Comparison of ENCODE assay signal across 10 cellular contexts in the genomic region with DNA sequence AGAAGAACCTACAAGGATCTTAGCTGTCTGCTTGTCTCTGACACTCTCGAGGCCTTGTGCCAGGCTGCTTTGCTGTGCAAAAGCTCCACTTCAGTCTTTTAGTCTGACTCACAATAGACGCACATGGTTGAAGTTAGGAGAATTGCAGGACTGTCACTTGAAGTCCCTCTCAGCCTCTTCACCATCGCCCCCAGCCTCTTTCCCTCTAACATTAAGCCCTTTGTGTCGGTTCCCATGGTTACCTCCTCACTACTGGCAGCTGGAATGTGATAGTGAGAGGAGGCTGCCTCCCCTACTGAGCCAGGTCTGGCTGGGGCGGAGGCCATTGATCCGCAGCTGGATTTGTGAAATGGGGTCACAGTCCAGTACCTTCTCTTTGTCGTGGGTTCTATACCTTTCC.
DNase-seq lines count a peak whose midpoint lies in the region; ATAC-seq and TF ChIP-seq lines count a peak whose summit lies in the region.
"Had no signal": no experiment of that assay in that cellular context is flagged by ENCODE, and none has a peak within 500 bp of the region (broad histone marks: within the 10 kb centered on the region; RNA-seq: fewer than 3 reads in every experiment).

No MANE protein-coding gene starts in this region.

- peaks cover 100% of the 10 kb centered on the region for H3K79me2 ChIP-seq in GM23248 (ENCODE audit: insufficient read depth)

- WGBS in GM23248 (ENCODE audit: low coverage in 1 of 2, low lambda C conversion rate in 2 of 2, missing lambda C conversion rate in 2 of 2), 2 experiments = 68 to 70% methylated on average over 7 of the region's 7 CpGs

- H3K4me3 Mint-ChIP-seq in nephron progenitor cell = peak overlapping the region; percentile 72
- H3K4me3 Mint-ChIP-seq: effector memory CD8-positive, alpha-beta T cell had no signal

- no peak overlapping the region for H2AFZ ChIP-seq in GM23248

- peaks cover 29% of the 10 kb centered on the region for H3K36me3 Mint-ChIP-seq in nephron progenitor cell (ENCODE audit: low read depth)

- H3K9me3 Mint-ChIP-seq in nephron progenitor cell = no peaks in the 10 kb centered on the region
- H3K9me3 Mint-ChIP-seq: effector memory CD8-positive, alpha-beta T cell had no signal

- H3K27me3 Mint-ChIP-seq in nephron progenitor cell (ENCODE audit: low read depth, poor library complexity) = no peaks in the 10 kb centered on the region

- H3K4me1 Mint-ChIP-seq in nephron progenitor cell = peaks cover 95% of the 10 kb centered on the region

- no peaks in the 10 kb centered on the region for H3K36me3 ChIP-seq in GM23248 (ENCODE audit: low read depth)

- no peak for ATAC-seq in GM18511 (IDR thresholded peaks at IDR 0.05; ENCODE audit: unreplicated experiment)
- ATAC-seq in HG03159 (IDR thresholded peaks at IDR 0.05; ENCODE audit: unreplicated experiment) = no peak
- ATAC-seq: effector memory CD8-positive, alpha-beta T cell had no signal

- H3F3A ChIP-seq in GM23248 (ENCODE audit: insufficient read depth) = no peaks in the 10 kb centered on the region

- no peaks in the 10 kb centered on the region for H3K27me3 ChIP-seq in GM23248 (replicated peaks; ENCODE audit: insufficient read depth)

- peak overlapping the region; percentile 98 for H3K27ac Mint-ChIP-seq in nephron progenitor cell
- H3K27ac Mint-ChIP-seq: effector memory CD8-positive, alpha-beta T cell had no signal

- no peaks in the 10 kb centered on the region; the same call in 1 of the 2 replicates for H3K9me2 ChIP-seq in GM23248 (ENCODE audit: insufficient read depth)

- in situ Hi-C loops in GM23248 (cut with MboI) = no loop called here

- no peak overlapping the region for H3K4me2 ChIP-seq in GM23248 (ENCODE audit: unreplicated experiment)

- no peak overlapping the region for H3K27ac ChIP-seq in GM23248
- H3K27ac ChIP-seq: RWPE1 had no signal

- H3K9ac ChIP-seq in GM23248 = no peak overlapping the region

- H4K20me1 ChIP-seq in GM23248 (ENCODE audit: insufficient read depth) = no peaks in the 10 kb centered on the region

- no peak overlapping the region for H3K4me3 ChIP-seq in GM23248

- peaks cover 12% of the 10 kb centered on the region for H3K4me1 ChIP-seq in GM23248 (ENCODE audit: insufficient read depth)

- TF ChIP-seq CTCF in nephron progenitor cell (IDR thresholded peaks at IDR 0.05) = no peak

- DNase-seq in GM23248 (peak; percentile 57), NCI-H146 (lab: John Stamatoyannopoulos, UW) (peak; percentile 87), dedifferentiated amniotic fluid mesenchymal stem cell (ENCODE audit: extremely low spot score) (peak; percentile 43), nephron progenitor cell (peak; percentile 71), H4 (ENCODE audit: low spot score) (no peak)
- DNase-seq: effector memory CD8-positive, alpha-beta T cell; Kasumi-1 had no signal

- no peaks in the 10 kb centered on the region for H3K9me3 ChIP-seq in GM23248 (ENCODE audit: low read depth)
